ENCODE assay signal across 12 cellular contexts in the genomic region with DNA sequence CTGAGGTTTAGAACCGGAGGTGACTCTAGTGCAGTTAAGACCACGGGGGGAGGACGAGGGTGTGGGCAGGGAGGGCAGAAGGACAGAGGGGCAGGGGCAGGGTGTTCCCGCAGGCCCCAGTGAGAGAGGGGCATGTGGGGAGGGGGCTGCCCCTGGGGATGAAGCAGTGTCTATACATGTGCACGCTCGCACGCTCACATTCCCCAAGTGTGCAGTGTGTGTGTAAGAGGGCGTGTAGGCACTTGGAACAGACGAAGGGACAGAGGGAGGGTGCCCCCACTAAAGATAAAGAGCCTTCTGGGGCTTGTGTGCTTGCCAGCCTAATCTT.
DNase-seq lines count a peak whose midpoint lies in the region; ATAC-seq, FAIRE-seq and TF ChIP-seq lines count a peak whose summit lies in the region.
"Had no signal": no experiment of that assay in that cellular context is flagged by ENCODE, and none has a peak within 500 bp of the region (broad histone marks: within the 10 kb centered on the region; RNA-seq: fewer than 3 reads in every experiment).

No MANE protein-coding gene starts in this region.

- peak overlapping the region; percentile 60 for H2AFZ ChIP-seq in astrocyte (ENCODE audit: low read depth, low read length)

- intact Hi-C loops in vagina (cut with DNase I), result no loop called here

- H3K27ac ChIP-seq in astrocyte (ENCODE audit: low read depth, low read length) (no peak overlapping the region), vagina (peak overlapping the region; percentile 1)
- H3K27ac ChIP-seq: pancreas had no signal

- no peak overlapping the region for H3K9ac ChIP-seq in astrocyte (ENCODE audit: low read length)
- H3K9ac ChIP-seq: SK-N-SH had no signal

- no peak for ATAC-seq in activated CD8-positive, alpha-beta memory T cell treated with anti-CD3 and anti-CD28 coated beads, Interleukin-2, amount 10 ng/mL, durations not matched to agents 7 days and 5 days
- ATAC-seq in GM19351 (IDR thresholded peaks at IDR 0.05; ENCODE audit: unreplicated experiment), result no peak

- H4K20me1 ChIP-seq in astrocyte (ENCODE audit: insufficient read depth, low read length), result no peaks in the 10 kb centered on the region

- DNase-seq in activated CD8-positive, alpha-beta memory T cell treated with anti-CD3 and anti-CD28 coated beads, Interleukin-2, amount 10 ng/mL, durations not matched to agents 7 days and 5 days, result no peak
- no peak for DNase-seq in activated CD8-positive, alpha-beta memory T cell treated with anti-CD3 and anti-CD28 coated beads, Interleukin-2, amount 50 U/mL, for 48 hours
- DNase-seq in astrocyte (ENCODE audit: low read depth), result no peak
- DNase-seq in vagina (ENCODE audit: extremely low spot score in 2 of 2), result no peak
- no peak for DNase-seq in NCI-H187 treated with DMSO at 0.1 percent for 48 hours (lab: John Stamatoyannopoulos, UW)
- no peak for DNase-seq in mesenteric fat pad (ENCODE audit: low spot score)
- DNase-seq: NCI-H510A, pancreas, SK-N-SH had no signal

- H3K27me3 ChIP-seq in astrocyte (ENCODE audit: insufficient read depth, low read length), result no peaks in the 10 kb centered on the region
- H3K27me3 ChIP-seq in vagina, result no peaks in the 10 kb centered on the region
- H3K27me3 ChIP-seq: pancreas had no signal

- H3K36me3 Mint-ChIP-seq in activated CD8-positive, alpha-beta memory T cell treated with anti-CD3 and anti-CD28 coated beads, Interleukin-2, amount 10 ng/mL, durations not matched to agents 7 days and 5 days, result peaks cover 3% of the 10 kb centered on the region
- H3K36me3 Mint-ChIP-seq in astrocyte (ENCODE audit: low read depth, unreplicated experiment), result peaks cover 2% of the 10 kb centered on the region
- no peaks in the 10 kb centered on the region for H3K36me3 Mint-ChIP-seq in nephron (ENCODE audit: low read depth)

- H3K9me3 ChIP-seq in astrocyte (ENCODE audit: insufficient read depth, low read depth, low read length), result no peaks in the 10 kb centered on the region
- no peaks in the 10 kb centered on the region for H3K9me3 ChIP-seq in vagina
- H3K9me3 ChIP-seq: pancreas, SK-N-SH had no signal

- H3K4me3 ChIP-seq in astrocyte (ENCODE audit: insufficient read depth, low read depth, low read length) (no peak overlapping the region), vagina (no peak overlapping the region)
- H3K4me3 ChIP-seq: pancreas had no signal

- FAIRE-seq in astrocyte (lab: Jason Lieb, UNC), result no peak
- FAIRE-seq: islet of Langerhans, pancreas had no signal

- H3K79me2 ChIP-seq in astrocyte (ENCODE audit: insufficient read depth, low read length), result no peaks in the 10 kb centered on the region

- peaks cover 3% of the 10 kb centered on the region for H3K4me1 ChIP-seq in astrocyte (ENCODE audit: insufficient read depth, low read length)
- peaks cover 4% of the 10 kb centered on the region for H3K4me1 ChIP-seq in vagina
- H3K4me1 ChIP-seq: pancreas had no signal

- no peak for TF ChIP-seq POLR2A in vagina (IDR thresholded peaks at IDR 0.05)

- H3K4me2 ChIP-seq in astrocyte (ENCODE audit: low read length), result peak overlapping the region; percentile 5
- H3K4me2 ChIP-seq: SK-N-SH had no signal

- no peaks in the 10 kb centered on the region for H3K9me3 Mint-ChIP-seq in activated CD8-positive, alpha-beta memory T cell treated with anti-CD3 and anti-CD28 coated beads, Interleukin-2, amount 10 ng/mL, durations not matched to agents 7 days and 5 days (ENCODE audit: low read depth)
- peaks cover 17% of the 10 kb centered on the region for H3K9me3 Mint-ChIP-seq in astrocyte (ENCODE audit: unreplicated experiment)
- H3K9me3 Mint-ChIP-seq in nephron, result peaks cover 8% of the 10 kb centered on the region

- peaks cover 21% of the 10 kb centered on the region for H3K4me1 Mint-ChIP-seq in activated CD8-positive, alpha-beta memory T cell treated with anti-CD3 and anti-CD28 coated beads, Interleukin-2, amount 10 ng/mL, durations not matched to agents 7 days and 5 days
- no peaks in the 10 kb centered on the region for H3K4me1 Mint-ChIP-seq in astrocyte (ENCODE audit: low read depth, unreplicated experiment)
- peaks cover 12% of the 10 kb centered on the region for H3K4me1 Mint-ChIP-seq in nephron

- peak overlapping the region; percentile 60 for H3K27ac Mint-ChIP-seq in activated CD8-positive, alpha-beta memory T cell treated with anti-CD3 and anti-CD28 coated beads, Interleukin-2, amount 10 ng/mL, durations not matched to agents 7 days and 5 days
- no peak overlapping the region for H3K27ac Mint-ChIP-seq in astrocyte (ENCODE audit: unreplicated experiment)
- H3K27ac Mint-ChIP-seq in nephron, result peak overlapping the region; percentile 93 to 96 (median 96)

- TF ChIP-seq CTCF in astrocyte (IDR thresholded peaks at IDR 0.05; ENCODE audit: insufficient read depth, low read depth, low read length) (no peak), nephron (IDR thresholded peaks at IDR 0.05; ENCODE audit: unreplicated experiment in 3 of 3) (no peak), vagina (IDR thresholded peaks at IDR 0.05) (no peak)

- peaks cover 11% of the 10 kb centered on the region for H3K27me3 Mint-ChIP-seq in activated CD8-positive, alpha-beta memory T cell treated with anti-CD3 and anti-CD28 coated beads, Interleukin-2, amount 10 ng/mL, durations not matched to agents 7 days and 5 days
- peaks cover 19% of the 10 kb centered on the region for H3K27me3 Mint-ChIP-seq in astrocyte (ENCODE audit: low read depth, unreplicated experiment)
- peaks cover 4% of the 10 kb centered on the region for H3K27me3 Mint-ChIP-seq in nephron (ENCODE audit: low read depth)

- no peak overlapping the region for H3K4me3 Mint-ChIP-seq in activated CD8-positive, alpha-beta memory T cell treated with anti-CD3 and anti-CD28 coated beads, Interleukin-2, amount 10 ng/mL, durations not matched to agents 7 days and 5 days
- no peak overlapping the region for H3K4me3 Mint-ChIP-seq in astrocyte (ENCODE audit: unreplicated experiment)
- H3K4me3 Mint-ChIP-seq in nephron, result no peak overlapping the region

- CTCF ChIA-PET in activated CD8-positive, alpha-beta memory T cell treated with anti-CD3 and anti-CD28 coated beads, Interleukin-2, amount 10 ng/mL, durations not matched to agents 7 days and 5 days (lab: Charles Lee), result interaction anchor here (0.8 kb wide), 1 partner anchor 9 kb away, joined by 3 read pairs; no protein-coding TSS in a partner anchor

- H3K36me3 ChIP-seq in astrocyte (ENCODE audit: insufficient read depth, low read length) (no peaks in the 10 kb centered on the region), vagina (no peaks in the 10 kb centered on the region)
- H3K36me3 ChIP-seq: pancreas had no signal
